Comparison of ENCODE assay signal across 21 cellular contexts in the genomic region with DNA sequence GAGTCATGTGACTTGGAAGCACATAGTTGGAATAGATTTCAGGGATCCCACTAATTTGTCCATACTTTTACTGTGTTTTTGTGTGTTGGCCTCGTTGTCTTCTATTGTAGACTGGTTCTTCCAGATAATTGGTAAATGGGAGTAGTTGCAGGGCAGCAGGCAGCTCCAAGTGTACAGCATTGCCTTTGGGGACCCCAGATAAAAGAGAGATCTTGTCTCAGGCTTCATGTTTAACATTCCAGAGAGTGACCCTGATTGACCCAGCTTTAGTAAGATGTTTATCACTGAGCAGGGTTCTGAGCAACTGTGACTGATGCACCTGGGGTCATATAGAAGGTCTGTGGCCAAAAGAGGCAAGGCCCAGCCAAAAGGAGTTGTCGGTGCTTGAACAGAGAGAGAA. TPM values are rescaled to one million over a fixed set of nuclear protein-coding genes. Genes with fewer than 3 reads are reported as not detected.
DNase-seq lines count a peak whose midpoint lies in the region; ATAC-seq and TF ChIP-seq lines count a peak whose summit lies in the region.
"Had no signal": no experiment of that assay in that cellular context is flagged by ENCODE, and none has a peak within 500 bp of the region (broad histone marks: within the 10 kb centered on the region; RNA-seq: fewer than 3 reads in every experiment).

No MANE protein-coding gene starts in this region.

- POLR2A ChIA-PET in activated CD4-positive, alpha-beta T cell treated with anti-CD3 and anti-CD28 coated beads, Interleukin-2, amount 10 ng/mL, durations not matched to agents 7 days and 5 days (lab: Charles Lee): no interaction called here
- POLR2A ChIA-PET in activated CD4-positive, alpha-beta T cell treated with anti-CD3 and anti-CD28 coated beads for 36 hours (lab: Charles Lee): interaction anchor here (0.8 kb wide), 2 partner anchors 8 to 87 kb away, joined by 4 to 6 read pairs; no protein-coding TSS in a partner anchor

- H3K36me3 Mint-ChIP-seq in activated CD4-positive, alpha-beta T cell treated with anti-CD3 and anti-CD28 coated beads, Interleukin-2, amount 10 ng/mL, durations not matched to agents 7 days and 5 days (ENCODE audit: low read depth): peaks cover 62% of the 10 kb centered on the region
- H3K36me3 Mint-ChIP-seq in activated CD4-positive, alpha-beta T cell treated with anti-CD3 and anti-CD28 coated beads for 36 hours (ENCODE audit: low read depth): peaks cover 60% of the 10 kb centered on the region
- peaks cover 42% of the 10 kb centered on the region for H3K36me3 Mint-ChIP-seq in natural killer cell
- H3K36me3 Mint-ChIP-seq in natural killer cell treated with Interleukin-12 subunit alpha and Interleukin-12 subunit beta and Interleukin-15 and Interleukin-18, amount 100 ng/mL, for 72 hours: peaks cover 56% of the 10 kb centered on the region

- H3K9me3 Mint-ChIP-seq in activated CD4-positive, alpha-beta T cell treated with anti-CD3 and anti-CD28 coated beads, Interleukin-2, amount 10 ng/mL, durations not matched to agents 7 days and 5 days: peaks cover 17% of the 10 kb centered on the region
- H3K9me3 Mint-ChIP-seq in activated CD4-positive, alpha-beta T cell treated with anti-CD3 and anti-CD28 coated beads for 36 hours (ENCODE audit: low read depth): peaks cover 9% of the 10 kb centered on the region
- no peaks in the 10 kb centered on the region for H3K9me3 Mint-ChIP-seq in natural killer cell
- no peaks in the 10 kb centered on the region for H3K9me3 Mint-ChIP-seq in natural killer cell treated with Interleukin-12 subunit alpha and Interleukin-12 subunit beta and Interleukin-15 and Interleukin-18, amount 100 ng/mL, for 72 hours

- no peak for DNase-seq in activated CD4-positive, alpha-beta T cell treated with anti-CD3 and anti-CD28 coated beads, Interleukin-2, amount 10 ng/mL, durations not matched to agents 7 days and 5 days
- DNase-seq in activated CD4-positive, alpha-beta T cell treated with anti-CD3 and anti-CD28 coated beads for 36 hours: no peak
- DNase-seq in natural killer cell (no peak), islet precursor cell (peak; percentile 77), substantia nigra (lab: John Stamatoyannopoulos, UW) (no peak), prostate gland (ENCODE audit: low spot score) (no peak)
- DNase-seq in natural killer cell treated with Interleukin-12 subunit alpha and Interleukin-12 subunit beta and Interleukin-15 and Interleukin-18, amount 100 ng/mL, for 72 hours (ENCODE audit: low spot score): no peak
- DNase-seq in NK-92 treated with Interleukin-12 subunit alpha and Interleukin-12 subunit beta, amount 100 ng/mL, for 24 hours (lab: John Stamatoyannopoulos, UW): no peak
- DNase-seq: DMS79 treated with DMSO at 0.1 percent for 48 hours, Karpas-422, NCI-H1694 treated with DMSO at 0.1 percent for 48 hours, NCI-H2081 treated with DMSO at 0.1 percent for 48 hours, NCI-H2171 treated with DMSO at 0.1 percent for 48 hours, NCI-H524 treated with DMSO at 0.1 percent for 48 hours, NCI-H82, Peyer's patch had no signal

- H3K27ac ChIP-seq in substantia nigra (ENCODE audit: low read depth, low read length, poor library complexity, severe bottlenecking): no peak overlapping the region
- no peak overlapping the region for H3K27ac ChIP-seq in prostate gland
- H3K27ac ChIP-seq: Peyer's patch had no signal

- ATAC-seq in activated CD4-positive, alpha-beta T cell treated with anti-CD3 and anti-CD28 coated beads for 36 hours: no peak
- ATAC-seq in natural killer cell: no peak
- no peak for ATAC-seq in natural killer cell treated with Interleukin-12 subunit alpha and Interleukin-12 subunit beta and Interleukin-15 and Interleukin-18, amount 100 ng/mL, for 72 hours
- ATAC-seq: GM12878 had no signal

- peaks cover 4% of the 10 kb centered on the region for H3K4me1 ChIP-seq in prostate gland (replicated peaks)
- H3K4me1 ChIP-seq: Peyer's patch had no signal

- H3K27me3 Mint-ChIP-seq in activated CD4-positive, alpha-beta T cell treated with anti-CD3 and anti-CD28 coated beads, Interleukin-2, amount 10 ng/mL, durations not matched to agents 7 days and 5 days: no peaks in the 10 kb centered on the region
- H3K27me3 Mint-ChIP-seq in activated CD4-positive, alpha-beta T cell treated with anti-CD3 and anti-CD28 coated beads for 36 hours: no peaks in the 10 kb centered on the region
- no peaks in the 10 kb centered on the region for H3K27me3 Mint-ChIP-seq in natural killer cell (ENCODE audit: low read depth in 2 of 2)
- H3K27me3 Mint-ChIP-seq in natural killer cell treated with Interleukin-12 subunit alpha and Interleukin-12 subunit beta and Interleukin-15 and Interleukin-18, amount 100 ng/mL, for 72 hours: no peaks in the 10 kb centered on the region

- WGBS in prostate gland: 43% methylated on average over 2 of the region's 2 CpGs

- no peaks in the 10 kb centered on the region for H3K9me3 ChIP-seq in prostate gland
- H3K9me3 ChIP-seq: Peyer's patch had no signal

- CTCF ChIA-PET in activated CD4-positive, alpha-beta T cell treated with anti-CD3 and anti-CD28 coated beads, Interleukin-2, amount 10 ng/mL, durations not matched to agents 7 days and 5 days (lab: Charles Lee): interaction anchor here (0.9 to 1.6 kb wide), 12 partner anchors 8 to 170 kb away, joined by 3 to 6 read pairs (median 4); no protein-coding TSS in a partner anchor
- CTCF ChIA-PET in activated CD4-positive, alpha-beta T cell treated with anti-CD3 and anti-CD28 coated beads for 36 hours (lab: Charles Lee): interaction anchor here (0.7 to 2.8 kb wide), 8 partner anchors 10 to 88 kb away, joined by 3 to 14 read pairs (median 4); no protein-coding TSS in a partner anchor

- peaks cover 7% of the 10 kb centered on the region for H3K4me1 Mint-ChIP-seq in activated CD4-positive, alpha-beta T cell treated with anti-CD3 and anti-CD28 coated beads, Interleukin-2, amount 10 ng/mL, durations not matched to agents 7 days and 5 days
- H3K4me1 Mint-ChIP-seq in activated CD4-positive, alpha-beta T cell treated with anti-CD3 and anti-CD28 coated beads for 36 hours: peaks cover 21% of the 10 kb centered on the region
- H3K4me1 Mint-ChIP-seq in natural killer cell: peaks cover 17 to 20% of the 10 kb centered on the region in 2 donors
- peaks cover 15 to 23% of the 10 kb centered on the region in 2 donors for H3K4me1 Mint-ChIP-seq in natural killer cell treated with Interleukin-12 subunit alpha and Interleukin-12 subunit beta and Interleukin-15 and Interleukin-18, amount 100 ng/mL, for 72 hours (ENCODE audit: low read depth in 2 of 2)

- intact Hi-C loops in activated CD4-positive, alpha-beta T cell treated with anti-CD3 and anti-CD28 coated beads for 36 hours (cut with DNase I, micrococcal nuclease): no loop called here
- intact Hi-C loops in natural killer cell (cut with micrococcal nuclease) (no loop called here), prostate gland (cut with DNase I) (no loop called here)

- H3K4me3 ChIP-seq in prostate gland: no peak overlapping the region
- H3K4me3 ChIP-seq: GM12878, Peyer's patch had no signal

- H3K36me3 ChIP-seq in prostate gland: no peaks in the 10 kb centered on the region

- no peaks in the 10 kb centered on the region for H3K27me3 ChIP-seq in prostate gland (replicated peaks; ENCODE audit: insufficient read depth)
- H3K27me3 ChIP-seq: Peyer's patch had no signal

- H3K27ac Mint-ChIP-seq in activated CD4-positive, alpha-beta T cell treated with anti-CD3 and anti-CD28 coated beads, Interleukin-2, amount 10 ng/mL, durations not matched to agents 7 days and 5 days: peak overlapping the region; percentile 46
- H3K27ac Mint-ChIP-seq in activated CD4-positive, alpha-beta T cell treated with anti-CD3 and anti-CD28 coated beads for 36 hours: no peak overlapping the region
- peak overlapping the region; percentile 47 to 58 for H3K27ac Mint-ChIP-seq in natural killer cell
- peak overlapping the region in 1 of 2 donors; percentile 81 for H3K27ac Mint-ChIP-seq in natural killer cell treated with Interleukin-12 subunit alpha and Interleukin-12 subunit beta and Interleukin-15 and Interleukin-18, amount 100 ng/mL, for 72 hours
- H3K27ac Mint-ChIP-seq: B cell had no signal

- no peak overlapping the region for H3K4me3 Mint-ChIP-seq in activated CD4-positive, alpha-beta T cell treated with anti-CD3 and anti-CD28 coated beads, Interleukin-2, amount 10 ng/mL, durations not matched to agents 7 days and 5 days
- H3K4me3 Mint-ChIP-seq in activated CD4-positive, alpha-beta T cell treated with anti-CD3 and anti-CD28 coated beads for 36 hours: no peak overlapping the region
- H3K4me3 Mint-ChIP-seq in natural killer cell: no peak overlapping the region
- no peak overlapping the region for H3K4me3 Mint-ChIP-seq in natural killer cell treated with Interleukin-12 subunit alpha and Interleukin-12 subunit beta and Interleukin-15 and Interleukin-18, amount 100 ng/mL, for 72 hours
- H3K4me3 Mint-ChIP-seq: B cell, CD14-positive monocyte had no signal

- TF ChIP-seq POLR2A in prostate gland (IDR thresholded peaks at IDR 0.05): no peak

- TF ChIP-seq CTCF in natural killer cell (IDR thresholded peaks at IDR 0.05) (no peak), prostate gland (IDR thresholded peaks at IDR 0.05) (no peak)

RNA-seq across cellular contexts. Expression of gene C5orf58, which starts 13.7 kb away (rescaled TPM):
- total RNA-seq in activated CD4-positive, alpha-beta T cell treated with anti-CD3 and anti-CD28 coated beads, Interleukin-2, amount 10 ng/mL, durations not matched to agents 7 days and 5 days: not detected
- total RNA-seq in activated CD4-positive, alpha-beta T cell treated with anti-CD3 and anti-CD28 coated beads for 36 hours: not detected
- not detected for total RNA-seq in natural killer cell
- not detected for total RNA-seq in natural killer cell treated with Interleukin-12 subunit alpha and Interleukin-12 subunit beta and Interleukin-15 and Interleukin-18, amount 100 ng/mL, for 72 hours
- 10 to 100 TPM in 1 of 2 donors, not detected in 1; 15.7 TPM for total RNA-seq in prostate gland
- total RNA-seq: B cell, GM12878, M059J, OCI-LY7, Peyer's patch had no signal

RNA-seq across cellular contexts. Expression of gene LCP2, which starts 51.1 kb away (rescaled TPM):
- 100 to 1,000 TPM; 285 to 309 TPM for total RNA-seq in activated CD4-positive, alpha-beta T cell treated with anti-CD3 and anti-CD28 coated beads, Interleukin-2, amount 10 ng/mL, durations not matched to agents 7 days and 5 days
- 100 to 1,000 TPM; 173 to 232 TPM for total RNA-seq in activated CD4-positive, alpha-beta T cell treated with anti-CD3 and anti-CD28 coated beads for 36 hours
- total RNA-seq in natural killer cell (100 to 1,000 TPM; 376 to 488 (median 450) TPM), prostate gland (10 to 100 TPM in 1 of 2 donors, 1 to 10 TPM in 1; 3.3 to 11.3 TPM)
- total RNA-seq in natural killer cell treated with Interleukin-12 subunit alpha and Interleukin-12 subunit beta and Interleukin-15 and Interleukin-18, amount 100 ng/mL, for 72 hours: 100 to 1,000 TPM; 282 to 360 TPM

Comparison
In these comparisons a context has a peak if more than half of its experiments do, and no peak if none do; other contexts are left out.
1. RNA of gene LCP2, which starts 51.1 kb away (total RNA-seq): 376 to 488 TPM in natural killer cell, 282 to 360 TPM in natural killer cell treated with Interleukin-12 subunit alpha and Interleukin-12 subunit beta and Interleukin-15 and Interleukin-18, amount 100 ng/mL, for 72 hours, 285 to 309 TPM in activated CD4-positive, alpha-beta T cell treated with anti-CD3 and anti-CD28 coated beads, Interleukin-2, amount 10 ng/mL, durations not matched to agents 7 days and 5 days and 173 to 232 TPM in activated CD4-positive, alpha-beta T cell treated with anti-CD3 and anti-CD28 coated beads for 36 hours; 3.3 to 11.3 TPM in prostate gland; every median in the first group is over 10 times any median in the second.